In the genomic region with DNA sequence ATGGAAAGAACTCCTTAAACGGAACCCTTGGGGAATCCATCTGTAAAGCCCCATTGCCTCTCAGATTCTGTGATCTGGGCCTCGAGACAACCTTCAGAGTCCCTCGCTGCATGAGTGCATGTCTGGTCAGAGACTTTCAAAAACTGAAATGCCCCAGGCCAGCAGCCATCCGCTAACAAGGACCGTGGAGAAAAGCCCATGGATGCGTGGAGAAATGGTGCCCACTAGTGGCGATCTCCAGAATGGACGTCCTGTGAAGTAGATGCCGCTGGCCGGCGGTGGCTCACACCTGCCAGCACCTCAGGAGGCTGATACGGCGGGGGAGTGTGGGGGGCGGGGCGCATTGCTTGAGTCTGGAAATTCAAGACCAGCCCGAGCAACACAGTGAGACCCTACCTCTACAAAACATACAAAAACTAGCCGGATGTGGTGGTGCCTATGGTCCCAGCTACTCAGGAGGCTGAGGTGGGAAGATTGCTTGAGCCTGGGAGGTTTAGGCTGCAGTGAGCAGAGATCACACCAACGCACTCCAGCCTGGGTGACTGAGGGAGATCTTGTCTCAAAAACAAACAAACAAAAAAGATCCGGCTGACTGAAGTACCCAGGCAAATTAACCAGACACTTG, we compare ENCODE assay signal across 8 cellular contexts. TPM values are rescaled to one million over a fixed set of nuclear protein-coding genes. Genes with fewer than 3 reads are reported as not detected.
DNase-seq lines count a peak whose midpoint lies in the region; ATAC-seq and TF ChIP-seq lines count a peak whose summit lies in the region.

No MANE protein-coding gene starts in this region.

- peaks cover 7% of the 10 kb centered on the region for H3K27me3 ChIP-seq in hepatocyte

- peak; percentile 59 for DNase-seq in GM12864 (ENCODE audit: low read depth)
- peak; percentile 86 for DNase-seq in NCI-H1694 (lab: John Stamatoyannopoulos, UW)
- peak; percentile 82 for DNase-seq in T-helper 9 cell
- peak in 56 of 58 donors; percentile 7 to 90 (median 70) for DNase-seq in anterior cingulate cortex (lab: John Stamatoyannopoulos, UW)
- DNase-seq in hepatocyte (ENCODE audit: low spot score): peak; percentile 91
- DNase-seq in skeletal muscle cell (ENCODE audit: low read depth): peak; percentile 32

- H4K20me1 ChIP-seq in hepatocyte (ENCODE audit: insufficient read depth, poor library complexity, severe bottlenecking): no peaks in the 10 kb centered on the region

- no peak overlapping the region for H2AFZ ChIP-seq in hepatocyte

- no peak overlapping the region for H3K27ac ChIP-seq in hepatocyte

- TF ChIP-seq CTCF in GM12864 (IDR thresholded peaks at IDR 0.05; ENCODE audit: low read depth, low read length, missing control alignments) (peak; percentile 98), hepatocyte (IDR thresholded peaks at IDR 0.05; ENCODE audit: poor library complexity) (peak; percentile 97)

- H3K79me2 ChIP-seq in hepatocyte: no peaks in the 10 kb centered on the region

- H3K4me3 ChIP-seq in GM12864 (ENCODE audit: low read depth, low read length) (no peak overlapping the region), hepatocyte (no peak overlapping the region), skeletal muscle cell (ENCODE audit: low read depth, low read length) (no peak overlapping the region)

- WGBS in hepatocyte (ENCODE audit: low lambda C conversion rate, missing lambda C conversion rate): 7% methylated on average over 15 of the region's 19 CpGs

- no peaks in the 10 kb centered on the region for H3K9me2 ChIP-seq in hepatocyte (replicated peaks; ENCODE audit: insufficient read depth)

- ATAC-seq in HG02642 (IDR thresholded peaks at IDR 0.05; ENCODE audit: poor library complexity, unreplicated experiment) (peak; percentile 78), HG03280 (IDR thresholded peaks at IDR 0.05; ENCODE audit: unreplicated experiment) (no peak)

- no peaks in the 10 kb centered on the region for H3K36me3 ChIP-seq in hepatocyte (replicated peaks; ENCODE audit: insufficient read depth, low read depth)

- H3K9me3 ChIP-seq in hepatocyte (ENCODE audit: low read depth): no peaks in the 10 kb centered on the region

- H3K4me2 ChIP-seq in hepatocyte: no peak overlapping the region

- H3K4me1 ChIP-seq in hepatocyte (ENCODE audit: insufficient read depth): peaks cover 9% of the 10 kb centered on the region

RNA-seq across cellular contexts. Expression of gene CDC16, which starts 7.9 kb away (rescaled TPM):
- 58.5 and 63.0 TPM in 2 replicates for total RNA-seq in hepatocyte
- 48.4 and 57.8 TPM in 2 replicates for polyA plus RNA-seq in hepatocyte

RNA-seq across cellular contexts. Expression of gene CFAP97D2, which starts 47.8 kb away (rescaled TPM):
- total RNA-seq in hepatocyte: not detected in 2 replicates
- not detected in 2 replicates for polyA plus RNA-seq in hepatocyte

RNA-seq across cellular contexts. Expression of gene UPF3A, which starts 54.6 kb away (rescaled TPM):
- total RNA-seq in hepatocyte: 35.7 and 42.5 TPM in 2 replicates
- polyA plus RNA-seq in hepatocyte: 48.9 and 60.3 TPM in 2 replicates

Comparison
In these comparisons a context has a peak if more than half of its experiments do, and no peak if none do; other contexts are left out.
1. DNase-seq: peak in every context shown above with its lines; median percentile 91 in hepatocyte; 86 in NCI-H1694; 82 in T-helper 9 cell; 70 in anterior cingulate cortex; 59 in GM12864; 32 in skeletal muscle cell.